ENCODE assay signal across 2 cellular contexts in the genomic region with DNA sequence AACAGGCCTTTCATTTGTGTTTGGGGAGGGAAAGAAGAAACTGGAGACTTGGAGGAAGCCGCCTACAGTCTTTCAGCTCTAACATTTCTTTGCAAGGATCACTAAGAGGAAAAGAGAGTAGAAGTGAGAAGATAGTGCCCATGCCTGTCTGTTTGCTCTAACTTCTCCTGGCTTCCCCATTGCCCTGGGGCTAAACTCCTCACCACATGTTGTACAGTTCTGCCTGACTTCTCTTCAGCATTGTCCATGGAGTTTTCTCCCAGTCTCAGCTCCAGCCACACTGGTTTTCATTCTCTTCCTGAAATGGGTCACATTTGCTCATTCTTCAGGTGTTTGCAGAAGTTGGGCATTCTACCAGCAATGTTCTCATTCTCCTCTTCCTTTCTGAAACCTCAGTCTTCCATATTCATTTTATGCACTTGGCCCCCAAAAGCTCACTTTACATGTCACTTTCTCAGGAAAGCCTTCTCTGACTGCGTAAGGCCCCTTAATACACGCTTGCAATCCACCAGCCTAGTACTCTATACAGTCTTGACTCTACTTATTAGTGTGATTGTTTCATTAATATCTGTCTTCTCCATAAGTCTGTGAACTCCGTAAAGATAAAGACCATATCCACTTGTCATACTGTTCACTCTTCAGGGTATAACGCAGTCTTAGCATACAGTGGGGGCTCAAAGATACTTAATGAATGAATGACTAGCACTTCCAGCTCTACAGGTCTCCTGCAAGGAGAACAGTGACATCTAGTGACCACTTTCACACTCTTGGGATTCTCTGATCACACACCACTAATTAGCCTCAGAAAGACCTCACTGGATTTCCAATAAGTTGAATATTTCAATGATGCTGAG.
TF ChIP-seq lines count a peak whose summit lies in the region.

No MANE protein-coding gene starts in this region.

TF ChIP-seq in A549, 52 proteins besides CTCF, POLR2A, EP300 and RAD21 (continued from another document):
- TF ChIP-seq RARB (CRISPR knock-in tag; IDR thresholded peaks at IDR 0.05) (no peak), JUNB (IDR thresholded peaks at IDR 0.05) (no peak)
- TF ChIP-seq, protein P1, sequence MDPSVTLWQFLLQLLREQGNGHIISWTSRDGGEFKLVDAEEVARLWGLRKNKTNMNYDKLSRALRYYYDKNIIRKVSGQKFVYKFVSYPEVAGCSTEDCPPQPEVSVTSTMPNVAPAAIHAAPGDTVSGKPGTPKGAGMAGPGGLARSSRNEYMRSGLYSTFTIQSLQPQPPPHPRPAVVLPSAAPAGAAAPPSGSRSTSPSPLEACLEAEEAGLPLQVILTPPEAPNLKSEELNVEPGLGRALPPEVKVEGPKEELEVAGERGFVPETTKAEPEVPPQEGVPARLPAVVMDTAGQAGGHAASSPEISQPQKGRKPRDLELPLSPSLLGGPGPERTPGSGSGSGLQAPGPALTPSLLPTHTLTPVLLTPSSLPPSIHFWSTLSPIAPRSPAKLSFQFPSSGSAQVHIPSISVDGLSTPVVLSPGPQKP (IDR thresholded peaks at IDR 0.05; ENCODE audit: low read depth, low read length) = no peak
TF ChIP-seq in A549: peak in this region for 1.

TF ChIP-seq in K562, 482 proteins besides CTCF, POLR2A, EP300 and RAD21 (continued from another document):
- TF ChIP-seq, protein P2, sequence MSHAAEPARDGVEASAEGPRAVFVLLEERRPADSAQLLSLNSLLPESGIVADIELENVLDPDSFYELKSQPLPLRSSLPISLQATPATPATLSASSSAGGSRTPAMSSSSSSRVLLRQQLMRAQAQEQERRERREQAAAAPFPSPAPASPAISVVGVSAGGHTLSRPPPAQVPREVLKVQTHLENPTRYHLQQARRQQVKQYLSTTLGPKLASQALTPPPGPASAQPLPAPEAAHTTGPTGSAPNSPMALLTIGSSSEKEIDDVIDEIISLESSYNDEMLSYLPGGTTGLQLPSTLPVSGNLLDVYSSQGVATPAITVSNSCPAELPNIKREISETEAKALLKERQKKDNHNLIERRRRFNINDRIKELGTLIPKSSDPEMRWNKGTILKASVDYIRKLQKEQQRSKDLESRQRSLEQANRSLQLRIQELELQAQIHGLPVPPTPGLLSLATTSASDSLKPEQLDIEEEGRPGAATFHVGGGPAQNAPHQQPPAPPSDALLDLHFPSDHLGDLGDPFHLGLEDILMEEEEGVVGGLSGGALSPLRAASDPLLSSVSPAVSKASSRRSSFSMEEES (CRISPR knock-in tag; IDR thresholded peaks at IDR 0.05) = no peak
- TF ChIP-seq MYBL2 (IDR thresholded peaks at IDR 0.05; ENCODE audit: low read depth) = no peak
- no peak for TF ChIP-seq MYBL2 (CRISPR knock-in tag; IDR thresholded peaks at IDR 0.05; ENCODE audit: borderline replicate concordance)
- peak; percentile 18; the same call in 1 of the 2 replicates for TF ChIP-seq NFE2 (IDR thresholded peaks at IDR 0.05; ENCODE audit: low read depth)
- TF ChIP-seq CHD4 (IDR thresholded peaks at IDR 0.05; ENCODE audit: insufficient read depth, insufficient replicate concordance, low read depth, low read length, poor library complexity, severe bottlenecking) = no peak
- TF ChIP-seq PHB2 (IDR thresholded peaks at IDR 0.05; ENCODE audit: low read depth) = no peak
- TF ChIP-seq, protein P3, sequence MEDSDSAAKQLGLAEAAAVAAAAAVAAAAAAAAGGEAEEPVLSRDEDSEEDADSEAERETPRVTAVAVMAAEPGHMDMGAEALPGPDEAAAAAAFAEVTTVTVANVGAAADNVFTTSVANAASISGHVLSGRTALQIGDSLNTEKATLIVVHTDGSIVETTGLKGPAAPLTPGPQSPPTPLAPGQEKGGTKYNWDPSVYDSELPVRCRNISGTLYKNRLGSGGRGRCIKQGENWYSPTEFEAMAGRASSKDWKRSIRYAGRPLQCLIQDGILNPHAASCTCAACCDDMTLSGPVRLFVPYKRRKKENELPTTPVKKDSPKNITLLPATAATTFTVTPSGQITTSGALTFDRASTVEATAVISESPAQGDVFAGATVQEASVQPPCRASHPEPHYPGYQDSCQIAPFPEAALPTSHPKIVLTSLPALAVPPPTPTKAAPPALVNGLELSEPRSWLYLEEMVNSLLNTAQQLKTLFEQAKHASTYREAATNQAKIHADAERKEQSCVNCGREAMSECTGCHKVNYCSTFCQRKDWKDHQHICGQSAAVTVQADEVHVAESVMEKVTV (CRISPR knock-in tag; IDR thresholded peaks at IDR 0.05) = peak; percentile 55
TF ChIP-seq in K562: peak in this region for 4.
